Comparison of ENCODE assay signal across 1 cellular context in the genomic region with DNA sequence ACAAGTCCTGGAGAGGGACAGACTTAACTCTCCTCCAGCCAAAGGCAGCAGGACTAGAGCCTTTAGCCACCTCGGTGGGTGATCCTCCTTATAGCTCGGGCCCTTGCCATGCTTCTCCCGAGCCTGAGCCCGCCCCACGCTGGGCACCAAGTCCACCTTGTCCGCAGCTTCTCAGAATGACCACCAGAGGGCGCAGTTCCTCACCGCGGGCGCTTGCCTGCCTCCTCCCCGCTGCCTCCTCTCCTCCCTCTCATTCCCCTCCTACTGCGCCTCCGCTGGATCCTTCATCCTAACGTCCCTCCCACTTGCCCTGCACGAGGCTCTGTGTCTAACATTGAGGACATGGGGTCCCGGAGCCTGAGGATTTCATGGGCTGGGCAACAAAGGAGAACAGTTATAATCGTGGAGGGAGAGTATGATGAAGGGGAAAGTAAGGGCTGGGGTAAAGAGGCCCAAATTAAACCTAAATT.
TF ChIP-seq lines count a peak whose summit lies in the region.

No MANE protein-coding gene starts in this region.

TF ChIP-seq in HepG2, 621 proteins besides CTCF, POLR2A, EP300 and RAD21 (continued from another document and continues in another):
- TF ChIP-seq HOXA9 (CRISPR knock-in tag; IDR thresholded peaks at IDR 0.05; ENCODE audit: borderline replicate concordance) (no peak), MYC (CRISPR knock-in tag; IDR thresholded peaks at IDR 0.05; ENCODE audit: borderline replicate concordance) (peak; percentile 71; the same call in 1 of the 2 replicates), ZNF160 (CRISPR knock-in tag; IDR thresholded peaks at IDR 0.05) (no peak), ONECUT2 (CRISPR knock-in tag; IDR thresholded peaks at IDR 0.05) (no peak), TOPORS (CRISPR knock-in tag; IDR thresholded peaks at IDR 0.05) (no peak), KDM5B (CRISPR knock-in tag; IDR thresholded peaks at IDR 0.05; ENCODE audit: borderline replicate concordance) (peak; percentile 76; the same call in 1 of the 2 replicates), RNF2 (conservative IDR thresholded peaks at IDR 0.05; ENCODE audit: low read depth) (no peak), ZNF619 (CRISPR knock-in tag; IDR thresholded peaks at IDR 0.05) (no peak), ZNF878 (CRISPR knock-in tag; IDR thresholded peaks at IDR 0.05) (no peak), SP1 (IDR thresholded peaks at IDR 0.05) (no peak), SP1 (CRISPR knock-in tag; IDR thresholded peaks at IDR 0.05) (peak; percentile 49; the same call in 1 of the 2 replicates), ZBTB38 (CRISPR knock-in tag; IDR thresholded peaks at IDR 0.05) (0 out of 2 replicates have a peak, but pooled peaks have one; percentile 35), SKI (IDR thresholded peaks at IDR 0.05; ENCODE audit: partially characterized antibody) (no peak), HDAC6 (IDR thresholded peaks at IDR 0.05; ENCODE audit: low read depth, low read length) (no peak), ZNF235 (CRISPR knock-in tag; IDR thresholded peaks at IDR 0.05; ENCODE audit: borderline replicate concordance) (no peak), SNAPC2 (CRISPR knock-in tag; IDR thresholded peaks at IDR 0.05) (no peak), STAG1 (CRISPR knock-in tag; IDR thresholded peaks at IDR 0.05) (peak; percentile 89), ZNF713 (CRISPR knock-in tag; IDR thresholded peaks at IDR 0.05) (no peak), POLR2G (IDR thresholded peaks at IDR 0.05; ENCODE audit: low read depth, low read length) (no peak), PLRG1 (conservative IDR thresholded peaks at IDR 0.05) (no peak), SIN3B (IDR thresholded peaks at IDR 0.05; ENCODE audit: low read length) (no peak), AHR (CRISPR knock-in tag; IDR thresholded peaks at IDR 0.05) (0 out of 2 replicates have a peak, but pooled peaks have one; percentile 45), ZKSCAN5 (CRISPR knock-in tag; IDR thresholded peaks at IDR 0.05) (peak; percentile 79), RFX1 (IDR thresholded peaks at IDR 0.05) (no peak), MEIS1 (CRISPR knock-in tag; IDR thresholded peaks at IDR 0.05; ENCODE audit: borderline replicate concordance) (no peak)
- TF ChIP-seq, protein P1, sequence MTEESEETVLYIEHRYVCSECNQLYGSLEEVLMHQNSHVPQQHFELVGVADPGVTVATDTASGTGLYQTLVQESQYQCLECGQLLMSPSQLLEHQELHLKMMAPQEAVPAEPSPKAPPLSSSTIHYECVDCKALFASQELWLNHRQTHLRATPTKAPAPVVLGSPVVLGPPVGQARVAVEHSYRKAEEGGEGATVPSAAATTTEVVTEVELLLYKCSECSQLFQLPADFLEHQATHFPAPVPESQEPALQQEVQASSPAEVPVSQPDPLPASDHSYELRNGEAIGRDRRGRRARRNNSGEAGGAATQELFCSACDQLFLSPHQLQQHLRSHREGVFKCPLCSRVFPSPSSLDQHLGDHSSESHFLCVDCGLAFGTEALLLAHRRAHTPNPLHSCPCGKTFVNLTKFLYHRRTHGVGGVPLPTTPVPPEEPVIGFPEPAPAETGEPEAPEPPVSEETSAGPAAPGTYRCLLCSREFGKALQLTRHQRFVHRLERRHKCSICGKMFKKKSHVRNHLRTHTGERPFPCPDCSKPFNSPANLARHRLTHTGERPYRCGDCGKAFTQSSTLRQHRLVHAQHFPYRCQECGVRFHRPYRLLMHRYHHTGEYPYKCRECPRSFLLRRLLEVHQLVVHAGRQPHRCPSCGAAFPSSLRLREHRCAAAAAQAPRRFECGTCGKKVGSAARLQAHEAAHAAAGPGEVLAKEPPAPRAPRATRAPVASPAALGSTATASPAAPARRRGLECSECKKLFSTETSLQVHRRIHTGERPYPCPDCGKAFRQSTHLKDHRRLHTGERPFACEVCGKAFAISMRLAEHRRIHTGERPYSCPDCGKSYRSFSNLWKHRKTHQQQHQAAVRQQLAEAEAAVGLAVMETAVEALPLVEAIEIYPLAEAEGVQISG (CRISPR knock-in tag; IDR thresholded peaks at IDR 0.05), result peak; percentile 58
- TF ChIP-seq, protein P2, sequence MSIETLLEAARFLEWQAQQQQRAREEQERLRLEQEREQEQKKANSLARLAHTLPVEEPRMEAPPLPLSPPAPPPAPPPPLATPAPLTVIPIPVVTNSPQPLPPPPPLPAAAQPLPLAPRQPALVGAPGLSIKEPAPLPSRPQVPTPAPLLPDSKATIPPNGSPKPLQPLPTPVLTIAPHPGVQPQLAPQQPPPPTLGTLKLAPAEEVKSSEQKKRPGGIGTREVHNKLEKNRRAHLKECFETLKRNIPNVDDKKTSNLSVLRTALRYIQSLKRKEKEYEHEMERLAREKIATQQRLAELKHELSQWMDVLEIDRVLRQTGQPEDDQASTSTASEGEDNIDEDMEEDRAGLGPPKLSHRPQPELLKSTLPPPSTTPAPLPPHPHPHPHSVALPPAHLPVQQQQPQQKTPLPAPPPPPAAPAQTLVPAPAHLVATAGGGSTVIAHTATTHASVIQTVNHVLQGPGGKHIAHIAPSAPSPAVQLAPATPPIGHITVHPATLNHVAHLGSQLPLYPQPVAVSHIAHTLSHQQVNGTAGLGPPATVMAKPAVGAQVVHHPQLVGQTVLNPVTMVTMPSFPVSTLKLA (IDR thresholded peaks at IDR 0.05), result no peak
- TF ChIP-seq, protein P3, sequence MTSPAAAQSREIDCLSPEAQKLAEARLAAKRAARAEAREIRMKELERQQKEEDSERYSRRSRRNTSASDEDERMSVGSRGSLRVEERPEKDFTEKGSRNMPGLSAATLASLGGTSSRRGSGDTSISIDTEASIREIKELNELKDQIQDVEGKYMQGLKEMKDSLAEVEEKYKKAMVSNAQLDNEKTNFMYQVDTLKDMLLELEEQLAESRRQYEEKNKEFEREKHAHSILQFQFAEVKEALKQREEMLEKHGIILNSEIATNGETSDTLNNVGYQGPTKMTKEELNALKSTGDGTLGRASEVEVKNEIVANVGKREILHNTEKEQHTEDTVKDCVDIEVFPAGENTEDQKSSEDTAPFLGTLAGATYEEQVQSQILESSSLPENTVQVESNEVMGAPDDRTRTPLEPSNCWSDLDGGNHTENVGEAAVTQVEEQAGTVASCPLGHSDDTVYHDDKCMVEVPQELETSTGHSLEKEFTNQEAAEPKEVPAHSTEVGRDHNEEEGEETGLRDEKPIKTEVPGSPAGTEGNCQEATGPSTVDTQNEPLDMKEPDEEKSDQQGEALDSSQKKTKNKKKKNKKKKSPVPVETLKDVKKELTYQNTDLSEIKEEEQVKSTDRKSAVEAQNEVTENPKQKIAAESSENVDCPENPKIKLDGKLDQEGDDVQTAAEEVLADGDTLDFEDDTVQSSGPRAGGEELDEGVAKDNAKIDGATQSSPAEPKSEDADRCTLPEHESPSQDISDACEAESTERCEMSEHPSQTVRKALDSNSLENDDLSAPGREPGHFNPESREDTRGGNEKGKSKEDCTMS (CRISPR knock-in tag; conservative IDR thresholded peaks at IDR 0.05), result no peak
- TF ChIP-seq, protein P4, sequence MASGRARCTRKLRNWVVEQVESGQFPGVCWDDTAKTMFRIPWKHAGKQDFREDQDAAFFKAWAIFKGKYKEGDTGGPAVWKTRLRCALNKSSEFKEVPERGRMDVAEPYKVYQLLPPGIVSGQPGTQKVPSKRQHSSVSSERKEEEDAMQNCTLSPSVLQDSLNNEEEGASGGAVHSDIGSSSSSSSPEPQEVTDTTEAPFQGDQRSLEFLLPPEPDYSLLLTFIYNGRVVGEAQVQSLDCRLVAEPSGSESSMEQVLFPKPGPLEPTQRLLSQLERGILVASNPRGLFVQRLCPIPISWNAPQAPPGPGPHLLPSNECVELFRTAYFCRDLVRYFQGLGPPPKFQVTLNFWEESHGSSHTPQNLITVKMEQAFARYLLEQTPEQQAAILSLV (CRISPR knock-in tag; IDR thresholded peaks at IDR 0.05; ENCODE audit: borderline replicate concordance), result no peak
- TF ChIP-seq, protein P5, sequence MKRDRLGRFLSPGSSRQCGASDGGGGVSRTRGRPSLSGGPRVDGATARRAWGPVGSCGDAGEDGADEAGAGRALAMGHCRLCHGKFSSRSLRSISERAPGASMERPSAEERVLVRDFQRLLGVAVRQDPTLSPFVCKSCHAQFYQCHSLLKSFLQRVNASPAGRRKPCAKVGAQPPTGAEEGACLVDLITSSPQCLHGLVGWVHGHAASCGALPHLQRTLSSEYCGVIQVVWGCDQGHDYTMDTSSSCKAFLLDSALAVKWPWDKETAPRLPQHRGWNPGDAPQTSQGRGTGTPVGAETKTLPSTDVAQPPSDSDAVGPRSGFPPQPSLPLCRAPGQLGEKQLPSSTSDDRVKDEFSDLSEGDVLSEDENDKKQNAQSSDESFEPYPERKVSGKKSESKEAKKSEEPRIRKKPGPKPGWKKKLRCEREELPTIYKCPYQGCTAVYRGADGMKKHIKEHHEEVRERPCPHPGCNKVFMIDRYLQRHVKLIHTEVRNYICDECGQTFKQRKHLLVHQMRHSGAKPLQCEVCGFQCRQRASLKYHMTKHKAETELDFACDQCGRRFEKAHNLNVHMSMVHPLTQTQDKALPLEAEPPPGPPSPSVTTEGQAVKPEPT (CRISPR knock-in tag; IDR thresholded peaks at IDR 0.05; ENCODE audit: low read depth), result no peak; the same call in 1 of the 2 replicates
- TF ChIP-seq, protein P6, sequence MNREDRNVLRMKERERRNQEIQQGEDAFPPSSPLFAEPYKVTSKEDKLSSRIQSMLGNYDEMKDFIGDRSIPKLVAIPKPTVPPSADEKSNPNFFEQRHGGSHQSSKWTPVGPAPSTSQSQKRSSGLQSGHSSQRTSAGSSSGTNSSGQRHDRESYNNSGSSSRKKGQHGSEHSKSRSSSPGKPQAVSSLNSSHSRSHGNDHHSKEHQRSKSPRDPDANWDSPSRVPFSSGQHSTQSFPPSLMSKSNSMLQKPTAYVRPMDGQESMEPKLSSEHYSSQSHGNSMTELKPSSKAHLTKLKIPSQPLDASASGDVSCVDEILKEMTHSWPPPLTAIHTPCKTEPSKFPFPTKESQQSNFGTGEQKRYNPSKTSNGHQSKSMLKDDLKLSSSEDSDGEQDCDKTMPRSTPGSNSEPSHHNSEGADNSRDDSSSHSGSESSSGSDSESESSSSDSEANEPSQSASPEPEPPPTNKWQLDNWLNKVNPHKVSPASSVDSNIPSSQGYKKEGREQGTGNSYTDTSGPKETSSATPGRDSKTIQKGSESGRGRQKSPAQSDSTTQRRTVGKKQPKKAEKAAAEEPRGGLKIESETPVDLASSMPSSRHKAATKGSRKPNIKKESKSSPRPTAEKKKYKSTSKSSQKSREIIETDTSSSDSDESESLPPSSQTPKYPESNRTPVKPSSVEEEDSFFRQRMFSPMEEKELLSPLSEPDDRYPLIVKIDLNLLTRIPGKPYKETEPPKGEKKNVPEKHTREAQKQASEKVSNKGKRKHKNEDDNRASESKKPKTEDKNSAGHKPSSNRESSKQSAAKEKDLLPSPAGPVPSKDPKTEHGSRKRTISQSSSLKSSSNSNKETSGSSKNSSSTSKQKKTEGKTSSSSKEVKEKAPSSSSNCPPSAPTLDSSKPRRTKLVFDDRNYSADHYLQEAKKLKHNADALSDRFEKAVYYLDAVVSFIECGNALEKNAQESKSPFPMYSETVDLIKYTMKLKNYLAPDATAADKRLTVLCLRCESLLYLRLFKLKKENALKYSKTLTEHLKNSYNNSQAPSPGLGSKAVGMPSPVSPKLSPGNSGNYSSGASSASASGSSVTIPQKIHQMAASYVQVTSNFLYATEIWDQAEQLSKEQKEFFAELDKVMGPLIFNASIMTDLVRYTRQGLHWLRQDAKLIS (CRISPR knock-in tag; IDR thresholded peaks at IDR 0.05), result no peak
- TF ChIP-seq, protein P7, sequence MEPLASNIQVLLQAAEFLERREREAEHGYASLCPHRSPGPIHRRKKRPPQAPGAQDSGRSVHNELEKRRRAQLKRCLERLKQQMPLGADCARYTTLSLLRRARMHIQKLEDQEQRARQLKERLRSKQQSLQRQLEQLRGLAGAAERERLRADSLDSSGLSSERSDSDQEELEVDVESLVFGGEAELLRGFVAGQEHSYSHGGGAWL (CRISPR knock-in tag; IDR thresholded peaks at IDR 0.05), result peak; percentile 55; the same call in 1 of the 2 replicates
- TF ChIP-seq, protein P8, sequence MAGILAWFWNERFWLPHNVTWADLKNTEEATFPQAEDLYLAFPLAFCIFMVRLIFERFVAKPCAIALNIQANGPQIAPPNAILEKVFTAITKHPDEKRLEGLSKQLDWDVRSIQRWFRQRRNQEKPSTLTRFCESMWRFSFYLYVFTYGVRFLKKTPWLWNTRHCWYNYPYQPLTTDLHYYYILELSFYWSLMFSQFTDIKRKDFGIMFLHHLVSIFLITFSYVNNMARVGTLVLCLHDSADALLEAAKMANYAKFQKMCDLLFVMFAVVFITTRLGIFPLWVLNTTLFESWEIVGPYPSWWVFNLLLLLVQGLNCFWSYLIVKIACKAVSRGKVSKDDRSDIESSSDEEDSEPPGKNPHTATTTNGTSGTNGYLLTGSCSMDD (CRISPR knock-in tag; IDR thresholded peaks at IDR 0.05), result no peak
- TF ChIP-seq, protein P9, sequence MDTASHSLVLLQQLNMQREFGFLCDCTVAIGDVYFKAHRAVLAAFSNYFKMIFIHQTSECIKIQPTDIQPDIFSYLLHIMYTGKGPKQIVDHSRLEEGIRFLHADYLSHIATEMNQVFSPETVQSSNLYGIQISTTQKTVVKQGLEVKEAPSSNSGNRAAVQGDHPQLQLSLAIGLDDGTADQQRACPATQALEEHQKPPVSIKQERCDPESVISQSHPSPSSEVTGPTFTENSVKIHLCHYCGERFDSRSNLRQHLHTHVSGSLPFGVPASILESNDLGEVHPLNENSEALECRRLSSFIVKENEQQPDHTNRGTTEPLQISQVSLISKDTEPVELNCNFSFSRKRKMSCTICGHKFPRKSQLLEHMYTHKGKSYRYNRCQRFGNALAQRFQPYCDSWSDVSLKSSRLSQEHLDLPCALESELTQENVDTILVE (CRISPR knock-in tag; IDR thresholded peaks at IDR 0.05), result 0 out of 2 replicates have a peak, but pooled peaks have one; percentile 27
- TF ChIP-seq, protein P10, sequence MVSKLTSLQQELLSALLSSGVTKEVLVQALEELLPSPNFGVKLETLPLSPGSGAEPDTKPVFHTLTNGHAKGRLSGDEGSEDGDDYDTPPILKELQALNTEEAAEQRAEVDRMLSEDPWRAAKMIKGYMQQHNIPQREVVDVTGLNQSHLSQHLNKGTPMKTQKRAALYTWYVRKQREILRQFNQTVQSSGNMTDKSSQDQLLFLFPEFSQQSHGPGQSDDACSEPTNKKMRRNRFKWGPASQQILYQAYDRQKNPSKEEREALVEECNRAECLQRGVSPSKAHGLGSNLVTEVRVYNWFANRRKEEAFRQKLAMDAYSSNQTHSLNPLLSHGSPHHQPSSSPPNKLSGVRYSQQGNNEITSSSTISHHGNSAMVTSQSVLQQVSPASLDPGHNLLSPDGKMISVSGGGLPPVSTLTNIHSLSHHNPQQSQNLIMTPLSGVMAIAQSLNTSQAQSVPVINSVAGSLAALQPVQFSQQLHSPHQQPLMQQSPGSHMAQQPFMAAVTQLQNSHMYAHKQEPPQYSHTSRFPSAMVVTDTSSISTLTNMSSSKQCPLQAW (CRISPR knock-in tag; IDR thresholded peaks at IDR 0.05), result peak; percentile 68; the same call in 1 of the 2 replicates
- TF ChIP-seq, protein P11, sequence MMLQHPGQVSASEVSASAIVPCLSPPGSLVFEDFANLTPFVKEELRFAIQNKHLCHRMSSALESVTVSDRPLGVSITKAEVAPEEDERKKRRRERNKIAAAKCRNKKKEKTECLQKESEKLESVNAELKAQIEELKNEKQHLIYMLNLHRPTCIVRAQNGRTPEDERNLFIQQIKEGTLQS (CRISPR knock-in tag; IDR thresholded peaks at IDR 0.05), result no peak
- TF ChIP-seq, protein P12, sequence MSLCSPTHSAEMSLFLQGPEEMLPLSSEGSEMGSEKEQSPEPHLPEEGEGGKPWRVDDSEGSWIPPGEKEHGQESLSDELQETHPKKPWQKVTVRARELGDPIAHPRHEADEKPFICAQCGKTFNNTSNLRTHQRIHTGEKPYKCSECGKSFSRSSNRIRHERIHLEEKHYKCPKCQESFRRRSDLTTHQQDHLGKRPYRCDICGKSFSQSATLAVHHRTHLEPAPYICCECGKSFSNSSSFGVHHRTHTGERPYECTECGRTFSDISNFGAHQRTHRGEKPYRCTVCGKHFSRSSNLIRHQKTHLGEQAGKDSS (CRISPR knock-in tag; IDR thresholded peaks at IDR 0.05; ENCODE audit: borderline replicate concordance, low read depth), result 0 out of 2 replicates have a peak, but pooled peaks have one; percentile 55
